Comparison of ENCODE assay signal across 8 cellular contexts in genomic region chr12:123231931-123232330, GRCh38. TPM values are rescaled to one million over a fixed set of nuclear protein-coding genes. Genes with fewer than 3 reads are reported as not detected.
DNase-seq lines count a peak whose midpoint lies in the region; ATAC-seq and TF ChIP-seq lines count a peak whose summit lies in the region.

No MANE protein-coding gene starts in this region.

- no peak for TF ChIP-seq CTCF in WTC11 (IDR thresholded peaks at IDR 0.05)

- H3K27me3 Mint-ChIP-seq in activated CD4-positive, alpha-beta T cell treated with anti-CD3 and anti-CD28 coated beads, Interleukin-2, amount 10 ng/mL, durations not matched to agents 24 days and 14 days = peaks cover 3% of the 10 kb centered on the region
- no peaks in the 10 kb centered on the region for H3K27me3 Mint-ChIP-seq in WTC11 (ENCODE audit: low read depth)

- H3K36me3 ChIP-seq in subcutaneous abdominal adipose tissue (ENCODE audit: control insufficient read depth in 5 of 5, insufficient read depth in 5 of 5, low read length in 5 of 5) = peaks cover 0 to 5% (median 0%) of the 10 kb centered on the region in 5 donors

- POLR2A ChIA-PET in WTC11 (lab: Charles Lee) = interaction anchor here (0.5 to 2.2 kb wide), 9 partner anchors 20 to 480 kb away, joined by 3 to 15 read pairs (median 6); partner anchors contain the start of genes ATP6V0A2, KMT5A and OGFOD2

- H3K4me1 ChIP-seq in subcutaneous abdominal adipose tissue (ENCODE audit: control insufficient read depth in 5 of 5, insufficient read depth in 5 of 5, low read length in 5 of 5) = peaks cover 5 to 30% (median 27%) of the 10 kb centered on the region in 5 donors

- no peaks in the 10 kb centered on the region for H3K9me3 ChIP-seq in subcutaneous abdominal adipose tissue (ENCODE audit: control insufficient read depth in 5 of 5, low read length in 5 of 5)

- H3K4me3 ChIP-seq in iPS-11a (ENCODE audit: low read depth, low read length) (peak overlapping the region; percentile 78), subcutaneous abdominal adipose tissue (ENCODE audit: low read depth in 1 of 5, low read length in 5 of 5) (peak overlapping the region; percentile 79 to 98 (median 96))

- no peak for DNase-seq in activated CD4-positive, alpha-beta T cell treated with anti-CD3 and anti-CD28 coated beads, Interleukin-2, amount 10 ng/mL, durations not matched to agents 24 days and 14 days
- no peak for DNase-seq in activated CD4-positive, alpha-beta T cell treated with anti-CD3 and anti-CD28 coated beads for 48 hours
- no peak for DNase-seq in WTC11 (ENCODE audit: low spot score)
- no peak for DNase-seq in iPS-NIHi11 (ENCODE audit: low spot score)
- no peak for DNase-seq in RKO (ENCODE audit: low spot score)

- ATAC-seq in WTC11 = no peak
- no peak for ATAC-seq in activated CD4-positive, CD25-positive, alpha-beta regulatory T cell treated with anti-CD3 and anti-CD28 coated beads, Interleukin-2, amount 50 U/mL, for 24 hours

- peaks cover 46% of the 10 kb centered on the region for H3K4me1 Mint-ChIP-seq in activated CD4-positive, alpha-beta T cell treated with anti-CD3 and anti-CD28 coated beads, Interleukin-2, amount 10 ng/mL, durations not matched to agents 24 days and 14 days
- peaks cover 18% of the 10 kb centered on the region for H3K4me1 Mint-ChIP-seq in WTC11

- H3K27ac ChIP-seq in subcutaneous abdominal adipose tissue (ENCODE audit: low read depth, low read length) = peak overlapping the region; percentile 83

- peak overlapping the region; percentile 99 for H3K27ac Mint-ChIP-seq in activated CD4-positive, alpha-beta T cell treated with anti-CD3 and anti-CD28 coated beads, Interleukin-2, amount 10 ng/mL, durations not matched to agents 24 days and 14 days
- peak overlapping the region; percentile 98 for H3K27ac Mint-ChIP-seq in WTC11

- intact Hi-C loops in activated CD4-positive, alpha-beta T cell treated with anti-CD3 and anti-CD28 coated beads, Interleukin-2, amount 10 ng/mL, durations not matched to agents 24 days and 14 days (cut with micrococcal nuclease) = loop anchor here (1.0 to 10.0 kb wide), 6 partner anchors 9 to 337 kb away; partner anchors contain the start of genes CDK2AP1, OGFOD2, SBNO1 and VPS37B

- H3K9ac ChIP-seq in subcutaneous abdominal adipose tissue (ENCODE audit: low read length in 5 of 5) = peak overlapping the region in 4 of 5 donors; percentile 48 to 88 (median 82)

- CTCF ChIA-PET in WTC11 (lab: Charles Lee) = interaction anchor here (0.8 to 3.0 kb wide), 6 partner anchors 37 to 372 kb away, joined by 3 to 15 read pairs (median 7); partner anchors contain the start of gene ABCB9

- H3K9me3 Mint-ChIP-seq in activated CD4-positive, alpha-beta T cell treated with anti-CD3 and anti-CD28 coated beads, Interleukin-2, amount 10 ng/mL, durations not matched to agents 24 days and 14 days = peaks cover 3% of the 10 kb centered on the region
- H3K9me3 Mint-ChIP-seq in WTC11 = no peaks in the 10 kb centered on the region

- H3K36me3 Mint-ChIP-seq in activated CD4-positive, alpha-beta T cell treated with anti-CD3 and anti-CD28 coated beads, Interleukin-2, amount 10 ng/mL, durations not matched to agents 24 days and 14 days (ENCODE audit: low read depth) = peaks cover 33% of the 10 kb centered on the region
- H3K36me3 Mint-ChIP-seq in WTC11 = peaks cover 3% of the 10 kb centered on the region

- no peaks in the 10 kb centered on the region for H3K27me3 ChIP-seq in subcutaneous abdominal adipose tissue (ENCODE audit: control insufficient read depth in 5 of 5, insufficient read depth in 4 of 5, low read length in 5 of 5)

- H3K4me3 Mint-ChIP-seq in activated CD4-positive, alpha-beta T cell treated with anti-CD3 and anti-CD28 coated beads, Interleukin-2, amount 10 ng/mL, durations not matched to agents 24 days and 14 days = peak overlapping the region; percentile 95
- peak overlapping the region; percentile 89 for H3K4me3 Mint-ChIP-seq in WTC11

TF ChIP-seq in WTC11, 78 proteins besides CTCF, POLR2A, EP300 and RAD21:
- TF ChIP-seq TEAD4 (CRISPR knock-in tag; IDR thresholded peaks at IDR 0.05) (no peak), SP1 (CRISPR knock-in tag; conservative IDR thresholded peaks at IDR 0.05) (no peak), ARID4B (CRISPR knock-in tag; IDR thresholded peaks at IDR 0.05; ENCODE audit: borderline replicate concordance) (no peak), NFE2L1 (CRISPR knock-in tag; IDR thresholded peaks at IDR 0.05) (no peak), FOXP1 (CRISPR knock-in tag; IDR thresholded peaks at IDR 0.05; ENCODE audit: borderline replicate concordance) (no peak), NR2C2 (CRISPR knock-in tag; IDR thresholded peaks at IDR 0.05) (no peak), JAZF1 (CRISPR knock-in tag; IDR thresholded peaks at IDR 0.05) (no peak), NR3C1 (CRISPR knock-in tag; conservative IDR thresholded peaks at IDR 0.05; ENCODE audit: low read depth) (no peak), ZNF396 (CRISPR knock-in tag; IDR thresholded peaks at IDR 0.05; ENCODE audit: borderline replicate concordance) (no peak), ZNF671 (CRISPR knock-in tag; IDR thresholded peaks at IDR 0.05) (no peak)

RNA-seq across cellular contexts. Expression of gene MPHOSPH9, which starts 1.0 kb away (rescaled TPM):
- 87.1 and 90.3 TPM in 2 replicates for total RNA-seq in activated CD4-positive, alpha-beta T cell treated with anti-CD3 and anti-CD28 coated beads, Interleukin-2, amount 10 ng/mL, durations not matched to agents 24 days and 14 days
- total RNA-seq in WTC11 (2021) = 47.5 to 59.0 TPM (median 52.8 TPM) in 3 replicates

RNA-seq across cellular contexts. Expression of gene MTRFR, which starts 1.3 kb away (rescaled TPM):
- total RNA-seq in activated CD4-positive, alpha-beta T cell treated with anti-CD3 and anti-CD28 coated beads, Interleukin-2, amount 10 ng/mL, durations not matched to agents 24 days and 14 days = 30.3 and 30.5 TPM in 2 replicates
- total RNA-seq in WTC11 (2021) = 14.0 to 15.7 TPM (median 14.7 TPM) in 3 replicates

RNA-seq across cellular contexts. Expression of gene CDK2AP1, which starts 39.7 kb away (rescaled TPM):
- 78.0 and 80.5 TPM in 2 replicates for total RNA-seq in activated CD4-positive, alpha-beta T cell treated with anti-CD3 and anti-CD28 coated beads, Interleukin-2, amount 10 ng/mL, durations not matched to agents 24 days and 14 days
- total RNA-seq in WTC11 (2021) = 138 to 151 TPM (median 142 TPM) in 3 replicates
